In genomic region chr18:48943333-48943732, GRCh38 we compare ENCODE assay signal across 9 cellular contexts. TPM values are rescaled to one million over a fixed set of nuclear protein-coding genes. Genes with fewer than 3 reads are reported as not detected.
A peak's percentile ranks its signal among the peaks of the same experiment; 100 is the strongest.
DNase-seq lines count a peak whose midpoint lies in the region; ATAC-seq and TF ChIP-seq lines count a peak whose summit lies in the region.
"Had no signal": no experiment of that assay in that cellular context is flagged by ENCODE, and none has a peak within 500 bp of the region (broad histone marks: within the 10 kb centered on the region; RNA-seq: fewer than 3 reads in every experiment).

No MANE protein-coding gene starts in this region.

- peak overlapping the region; percentile 7 to 99 (median 71) for H3K27ac Mint-ChIP-seq in CD8-positive, alpha-beta memory T cell

- H3F3A ChIP-seq in PC-9 (ENCODE audit: insufficient read depth, low read depth), result peaks cover 31% of the 10 kb centered on the region

- peaks cover 0 to 4% of the 10 kb centered on the region in 2 donors for H3K27me3 Mint-ChIP-seq in CD8-positive, alpha-beta memory T cell

- WGBS in prostate gland, result 45% methylated on average over 7 of the region's 7 CpGs

- H3K27ac ChIP-seq in CD8-positive, alpha-beta memory T cell (ENCODE audit: low read depth, low read length), result no peak overlapping the region
- H3K27ac ChIP-seq in PC-9 (peak overlapping the region; percentile 42), prostate gland (peak overlapping the region; percentile 62 to 98)

- POLR2A ChIA-PET in CD8-positive, alpha-beta memory T cell (lab: Charles Lee), result no interaction called here
- POLR2A ChIA-PET in PC-9 (lab: Charles Lee; ENCODE audit: unreplicated experiment), result no interaction called here

- no peak overlapping the region for H2AFZ ChIP-seq in PC-9

- no peak overlapping the region for H3K4me3 ChIP-seq in CD8-positive, alpha-beta memory T cell (ENCODE audit: low read length)
- H3K4me3 ChIP-seq in PC-9 (no peak overlapping the region), fibroblast of pulmonary artery (replicated peaks; ENCODE audit: low read depth, low read length) (peak overlapping the region; percentile 30), prostate gland (no peak overlapping the region)

- peaks cover 64% of the 10 kb centered on the region for H4K20me1 ChIP-seq in PC-9 (ENCODE audit: insufficient read depth)

- H3K4me3 Mint-ChIP-seq in CD8-positive, alpha-beta memory T cell, result peak overlapping the region in 6 of 7 donors; percentile 37 to 87 (median 78)
- H3K4me3 Mint-ChIP-seq: neural crest cell had no signal

- H3K36me3 ChIP-seq in CD8-positive, alpha-beta memory T cell (ENCODE audit: insufficient read depth, low read length), result no peaks in the 10 kb centered on the region
- H3K36me3 ChIP-seq in PC-9 (ENCODE audit: low read depth) (peaks cover 28% of the 10 kb centered on the region), prostate gland (no peaks in the 10 kb centered on the region)

- H3K79me2 ChIP-seq in PC-9 (ENCODE audit: low read depth), result peaks cover 96% of the 10 kb centered on the region

- peaks cover 92 to 100% (median 98%) of the 10 kb centered on the region in 3 donors for H3K4me1 Mint-ChIP-seq in CD8-positive, alpha-beta memory T cell

- no peaks in the 10 kb centered on the region for H3K9me2 ChIP-seq in PC-9 (ENCODE audit: insufficient read depth)

- peak overlapping the region; percentile 67 for H3K4me2 ChIP-seq in PC-9

- no TSS peak for BruUV-seq in PC-9 (replicated peaks; lab: Mats Ljungman, UMichigan)

- H3K9me3 ChIP-seq in CD8-positive, alpha-beta memory T cell (ENCODE audit: low read length), result no peaks in the 10 kb centered on the region
- H3K9me3 ChIP-seq in PC-9 (ENCODE audit: insufficient read depth, low read depth) (no peaks in the 10 kb centered on the region), prostate gland (no peaks in the 10 kb centered on the region)

- CTCF ChIA-PET in CD8-positive, alpha-beta memory T cell (lab: Charles Lee), result no interaction called here
- CTCF ChIA-PET in PC-9 (lab: Charles Lee), result no interaction called here

- no peak for TF ChIP-seq POLR2A in prostate gland (IDR thresholded peaks at IDR 0.05)

- intact Hi-C loops in PC-9 (cut with micrococcal nuclease; ENCODE audit: unreplicated experiment) (loop anchor here (2.0 kb wide), 2 partner anchors 53 to 77 kb away; no protein-coding TSS in a partner anchor), prostate gland (cut with DNase I) (loop anchor here (5.0 kb wide), 1 partner anchor 266 kb away; no protein-coding TSS in a partner anchor)

- H3K27me3 ChIP-seq in CD8-positive, alpha-beta memory T cell (ENCODE audit: insufficient read depth, low read length, poor library complexity, severe bottlenecking), result no peaks in the 10 kb centered on the region
- H3K27me3 ChIP-seq in PC-9 (ENCODE audit: insufficient read depth, low read depth), result no peaks in the 10 kb centered on the region
- no peaks in the 10 kb centered on the region for H3K27me3 ChIP-seq in prostate gland (replicated peaks; ENCODE audit: insufficient read depth)

- peaks cover 6 to 89% (median 19%) of the 10 kb centered on the region in 3 donors for H3K36me3 Mint-ChIP-seq in CD8-positive, alpha-beta memory T cell

- no peaks in the 10 kb centered on the region for H3K9me3 Mint-ChIP-seq in CD8-positive, alpha-beta memory T cell
- H3K9me3 Mint-ChIP-seq: neural crest cell had no signal

- no peak for TF ChIP-seq CTCF in PC-9 (conservative IDR thresholded peaks at IDR 0.05)
- TF ChIP-seq CTCF in fibroblast of pulmonary artery (IDR thresholded peaks at IDR 0.05; ENCODE audit: low read length, missing control alignments), result no peak
- TF ChIP-seq CTCF in prostate gland (IDR thresholded peaks at IDR 0.05), result no peak

- H3K4me1 ChIP-seq in CD8-positive, alpha-beta memory T cell (ENCODE audit: insufficient read depth, low read length), result peaks cover 97% of the 10 kb centered on the region
- H3K4me1 ChIP-seq in PC-9 (replicated peaks; ENCODE audit: insufficient read depth) (peaks cover 92% of the 10 kb centered on the region), prostate gland (replicated peaks) (peaks cover 51% of the 10 kb centered on the region)

- ATAC-seq in GM18858 (IDR thresholded peaks at IDR 0.05; ENCODE audit: unreplicated experiment) (no peak), GM21576 (IDR thresholded peaks at IDR 0.05; ENCODE audit: unreplicated experiment) (no peak)

- DNase-seq in CD8-positive, alpha-beta memory T cell, result no peak
- DNase-seq in PC-9, result no peak
- DNase-seq in fibroblast of pulmonary artery (ENCODE audit: low read depth), result no peak
- no peak for DNase-seq in prostate gland (ENCODE audit: low spot score)
- no peak for DNase-seq in NCI-H2196 (lab: John Stamatoyannopoulos, UW; ENCODE audit: unreplicated experiment)
- DNase-seq in A172 (ENCODE audit: low spot score), result no peak

RNA-seq across cellular contexts. Expression of gene SMAD7, which starts 7.4 kb away (rescaled TPM):
- 10 to 100 TPM; 23.3 TPM for total RNA-seq in CD8-positive, alpha-beta memory T cell
- polyA plus RNA-seq in CD8-positive, alpha-beta memory T cell, result 7.0 TPM
- total RNA-seq in PC-9 (2021) (5.0 and 5.8 TPM in 2 replicates), prostate gland (10 to 100 TPM; 29.3 to 31.0 TPM)
- 6.2 and 8.5 TPM in 2 replicates for total RNA-seq in A172 (2014; rRNA removed; shearing (Covaris generic))
